8 cellular contexts compared by ENCODE assay signal in the genomic region with DNA sequence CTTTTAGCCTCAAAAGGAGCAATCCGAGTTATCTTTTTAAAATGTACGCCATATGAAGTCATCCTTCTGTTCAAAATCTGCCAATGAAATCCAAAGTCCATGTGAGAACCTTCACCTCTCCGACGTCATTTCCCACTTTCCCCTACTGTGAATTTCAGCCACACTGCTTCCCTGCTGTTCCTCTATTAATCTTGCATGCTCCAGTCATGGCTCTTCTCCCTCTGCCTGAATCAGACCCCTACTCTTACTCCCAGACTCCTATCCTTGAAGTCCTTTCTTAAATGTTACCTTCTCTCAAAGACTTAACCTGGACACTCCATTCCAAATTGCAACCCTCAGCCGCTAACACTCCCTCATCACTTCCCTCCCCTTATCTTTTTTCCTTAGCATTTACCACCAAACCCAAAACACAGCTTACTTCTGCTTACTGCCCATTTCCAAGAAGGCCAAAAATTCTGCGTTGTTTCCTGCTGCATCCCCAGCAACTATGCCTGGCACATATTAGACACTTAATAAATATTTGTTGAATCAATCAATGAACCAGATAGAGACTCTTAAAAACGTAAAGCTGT. TPM values are rescaled to one million over a fixed set of nuclear protein-coding genes. Genes with fewer than 3 reads are reported as not detected.
DNase-seq lines count a peak whose midpoint lies in the region; ATAC-seq and TF ChIP-seq lines count a peak whose summit lies in the region.

No MANE protein-coding gene starts in this region.

- H3K27me3 ChIP-seq in trophoblast cell (ENCODE audit: insufficient read depth, low read length): peaks cover 2% of the 10 kb centered on the region

- no peak overlapping the region for H2BK12ac ChIP-seq in trophoblast cell (ENCODE audit: low read length)

- WGBS in trophoblast cell (ENCODE audit: extremely low coverage, insufficient coverage, insufficient read length): 100% methylated on average over 1 of the region's 7 CpGs

- H3K18ac ChIP-seq in trophoblast cell (ENCODE audit: low read length): no peak overlapping the region

- H3K79me1 ChIP-seq in trophoblast cell (ENCODE audit: low read length): peaks cover 14% of the 10 kb centered on the region

- TF ChIP-seq CTCF in epithelial cell of esophagus (IDR thresholded peaks at IDR 0.05; ENCODE audit: insufficient read depth, low read depth, low read length, missing control alignments): no peak

- no peak overlapping the region for H2AK5ac ChIP-seq in trophoblast cell (ENCODE audit: low read length)

- H4K91ac ChIP-seq in trophoblast cell (ENCODE audit: low read depth, low read length): no peak overlapping the region

- no peak overlapping the region for H3K27ac Mint-ChIP-seq in activated CD4-positive, alpha-beta T cell treated with anti-CD3 and anti-CD28 coated beads, Interleukin-2, amount 10 ng/mL, durations not matched to agents 7 days and 5 days

- H3K4me3 Mint-ChIP-seq in activated CD4-positive, alpha-beta T cell treated with anti-CD3 and anti-CD28 coated beads, Interleukin-2, amount 10 ng/mL, durations not matched to agents 7 days and 5 days: peak overlapping the region; percentile 99

- peaks cover 0 to 6% of the 10 kb centered on the region in 2 experiments for H3K4me1 ChIP-seq in trophoblast cell (ENCODE audit: control insufficient read depth in 1 of 2, insufficient read depth in 2 of 2, low read length in 2 of 2)

- peak overlapping the region; percentile 86 for H3K4me3 ChIP-seq in epithelial cell of esophagus (ENCODE audit: low read length)
- H3K4me3 ChIP-seq in trophoblast cell (ENCODE audit: low read depth, low read length): no peak overlapping the region

- H3K4me1 Mint-ChIP-seq in activated CD4-positive, alpha-beta T cell treated with anti-CD3 and anti-CD28 coated beads, Interleukin-2, amount 10 ng/mL, durations not matched to agents 7 days and 5 days: peaks cover 45% of the 10 kb centered on the region

- H4K12ac ChIP-seq in trophoblast cell (ENCODE audit: low read depth, low read length): no peak overlapping the region

- no peak overlapping the region for H3K14ac ChIP-seq in trophoblast cell (ENCODE audit: low read length)

- peak overlapping the region; percentile 32 for H3K4me2 ChIP-seq in trophoblast cell (ENCODE audit: low read length)

- no peak overlapping the region for H4K8ac ChIP-seq in trophoblast cell (ENCODE audit: low read depth, low read length)

- H3K23ac ChIP-seq in trophoblast cell (ENCODE audit: low read length): peak overlapping the region; percentile 40

- H3K27ac ChIP-seq in trophoblast cell (ENCODE audit: low read depth, low read length): no peak overlapping the region

- H3K9ac ChIP-seq in trophoblast cell (ENCODE audit: low read length): peak overlapping the region; percentile 33

- H3K36me3 ChIP-seq in trophoblast cell (ENCODE audit: control insufficient read depth in 1 of 2, insufficient read depth in 2 of 2, low read length in 2 of 2): peaks cover 4 to 17% of the 10 kb centered on the region in 2 experiments

- ATAC-seq in GM18511 (IDR thresholded peaks at IDR 0.05; ENCODE audit: unreplicated experiment): no peak
- ATAC-seq in GM19463 (IDR thresholded peaks at IDR 0.05; ENCODE audit: unreplicated experiment): no peak

- no peak for DNase-seq in activated CD4-positive, alpha-beta T cell treated with anti-CD3 and anti-CD28 coated beads, Interleukin-2, amount 10 ng/mL, durations not matched to agents 7 days and 5 days
- no peak for DNase-seq in activated CD4-positive, alpha-beta T cell treated with anti-CD3 and anti-CD28 coated beads, Interleukin-2, amount 50 U/mL, for 1 hour
- DNase-seq in SHP77 treated with DMSO at 0.1 percent for 48 hours (lab: John Stamatoyannopoulos, UW) (peak; percentile 17), epithelial cell of esophagus (ENCODE audit: low read depth) (no peak), trophoblast cell (peak; percentile 21 to 46), KG1 (lab: John Stamatoyannopoulos, UW) (no peak)

- no peaks in the 10 kb centered on the region for H3K9me3 ChIP-seq in trophoblast cell (ENCODE audit: insufficient read depth, low read depth, low read length)

- peaks cover 37% of the 10 kb centered on the region for H3K36me3 Mint-ChIP-seq in activated CD4-positive, alpha-beta T cell treated with anti-CD3 and anti-CD28 coated beads, Interleukin-2, amount 10 ng/mL, durations not matched to agents 7 days and 5 days (ENCODE audit: low read depth)

- no peak overlapping the region for H2BK5ac ChIP-seq in trophoblast cell (ENCODE audit: low read depth, low read length, poor library complexity)

- peak overlapping the region; percentile 27 for H3K4ac ChIP-seq in trophoblast cell (ENCODE audit: low read depth, low read length)

- POLR2A ChIA-PET in activated CD4-positive, alpha-beta T cell treated with anti-CD3 and anti-CD28 coated beads, Interleukin-2, amount 10 ng/mL, durations not matched to agents 7 days and 5 days (lab: Charles Lee): interaction anchor here (0.5 to 1.1 kb wide), 2 partner anchors 104 to 1976 kb away, joined by 3 to 6 read pairs; no protein-coding TSS in a partner anchor

- peaks cover 17% of the 10 kb centered on the region for H3K79me2 ChIP-seq in trophoblast cell (ENCODE audit: control insufficient read depth, insufficient read depth, low read length, poor library complexity)

- H3K27me3 Mint-ChIP-seq in activated CD4-positive, alpha-beta T cell treated with anti-CD3 and anti-CD28 coated beads, Interleukin-2, amount 10 ng/mL, durations not matched to agents 7 days and 5 days: peaks cover 2% of the 10 kb centered on the region

- no peak overlapping the region for H2BK120ac ChIP-seq in trophoblast cell (ENCODE audit: insufficient read depth, low read length, poor library complexity)

- no peaks in the 10 kb centered on the region for H3K9me3 Mint-ChIP-seq in activated CD4-positive, alpha-beta T cell treated with anti-CD3 and anti-CD28 coated beads, Interleukin-2, amount 10 ng/mL, durations not matched to agents 7 days and 5 days

- no peak overlapping the region for H2AFZ ChIP-seq in trophoblast cell (ENCODE audit: insufficient read depth, low read length, poor library complexity)

- CTCF ChIA-PET in activated CD4-positive, alpha-beta T cell treated with anti-CD3 and anti-CD28 coated beads, Interleukin-2, amount 10 ng/mL, durations not matched to agents 7 days and 5 days (lab: Charles Lee): interaction anchor here (0.6 kb wide), 1 partner anchor 762 kb away, joined by 3 read pairs; no protein-coding TSS in a partner anchor

RNA-seq across cellular contexts. Expression of a gene that starts 1.2 kb away (rescaled TPM):
- total RNA-seq in activated CD4-positive, alpha-beta T cell treated with anti-CD3 and anti-CD28 coated beads, Interleukin-2, amount 10 ng/mL, durations not matched to agents 7 days and 5 days: 1 to 10 TPM; 2.5 to 3.0 TPM
- polyA plus RNA-seq in trophoblast cell (2013): 9.3 and 9.5 TPM in 2 replicates

RNA-seq across cellular contexts. Expression of a gene that starts 1.3 kb away (rescaled TPM):
- total RNA-seq in activated CD4-positive, alpha-beta T cell treated with anti-CD3 and anti-CD28 coated beads, Interleukin-2, amount 10 ng/mL, durations not matched to agents 7 days and 5 days: 1,000 to 10,000 TPM; 1,598 to 1,775 TPM
- polyA plus RNA-seq in trophoblast cell (2013): 2,209 and 2,294 TPM in 2 replicates

RNA-seq across cellular contexts. Expression of a gene that starts 29.5 kb away (rescaled TPM):
- total RNA-seq in activated CD4-positive, alpha-beta T cell treated with anti-CD3 and anti-CD28 coated beads, Interleukin-2, amount 10 ng/mL, durations not matched to agents 7 days and 5 days: 1 to 10 TPM; 5.9 TPM
- 11.2 and 12.2 TPM in 2 replicates for polyA plus RNA-seq in trophoblast cell (2013)

Comparison
In these comparisons a context has a peak if more than half of its experiments do, and no peak if none do; other contexts are left out.
1. DNase-seq: peak in SHP77 treated with DMSO at 0.1 percent for 48 hours (single experiment) and trophoblast cell (2 of 2); none in activated CD4-positive, alpha-beta T cell treated with anti-CD3 and anti-CD28 coated beads, Interleukin-2, amount 10 ng/mL, durations not matched to agents 7 days and 5 days (single experiment), activated CD4-positive, alpha-beta T cell treated with anti-CD3 and anti-CD28 coated beads, Interleukin-2, amount 50 U/mL, for 1 hour (single experiment), epithelial cell of esophagus (single experiment) and KG1 (single experiment).